Comparison of ENCODE assay signal across 2 cellular contexts in genomic region chr4:38823766-38824165, GRCh38.
A peak's percentile ranks its signal among the peaks of the same experiment; 100 is the strongest.
TF ChIP-seq lines count a peak whose summit lies in the region.

No MANE protein-coding gene starts in this region.

TF ChIP-seq in IMR-90, 13 proteins besides CTCF, POLR2A, EP300 and RAD21:
- TF ChIP-seq MAZ (IDR thresholded peaks at IDR 0.05; ENCODE audit: borderline replicate concordance, low read depth, low read length) (no peak), NFE2L2 (IDR thresholded peaks at IDR 0.05; ENCODE audit: low read depth, low read length) (no peak), FOS (IDR thresholded peaks at IDR 0.05; ENCODE audit: low read depth, low read length) (no peak), MAFK (IDR thresholded peaks at IDR 0.05; ENCODE audit: low read depth, low read length) (no peak), RCOR1 (IDR thresholded peaks at IDR 0.05; ENCODE audit: insufficient replicate concordance, low read length) (no peak)
TF ChIP-seq in IMR-90: peak in this region for 0.

TF ChIP-seq in K562, 482 proteins besides CTCF, POLR2A, EP300 and RAD21:
- TF ChIP-seq MXD1 (CRISPR knock-in tag; IDR thresholded peaks at IDR 0.05; ENCODE audit: borderline replicate concordance, poor library complexity, severe bottlenecking) (no peak), PURB (CRISPR knock-in tag; IDR thresholded peaks at IDR 0.05; ENCODE audit: low read depth) (no peak), ESRRB (CRISPR knock-in tag; IDR thresholded peaks at IDR 0.05; ENCODE audit: borderline replicate concordance) (no peak)
- TF ChIP-seq, protein P1, sequence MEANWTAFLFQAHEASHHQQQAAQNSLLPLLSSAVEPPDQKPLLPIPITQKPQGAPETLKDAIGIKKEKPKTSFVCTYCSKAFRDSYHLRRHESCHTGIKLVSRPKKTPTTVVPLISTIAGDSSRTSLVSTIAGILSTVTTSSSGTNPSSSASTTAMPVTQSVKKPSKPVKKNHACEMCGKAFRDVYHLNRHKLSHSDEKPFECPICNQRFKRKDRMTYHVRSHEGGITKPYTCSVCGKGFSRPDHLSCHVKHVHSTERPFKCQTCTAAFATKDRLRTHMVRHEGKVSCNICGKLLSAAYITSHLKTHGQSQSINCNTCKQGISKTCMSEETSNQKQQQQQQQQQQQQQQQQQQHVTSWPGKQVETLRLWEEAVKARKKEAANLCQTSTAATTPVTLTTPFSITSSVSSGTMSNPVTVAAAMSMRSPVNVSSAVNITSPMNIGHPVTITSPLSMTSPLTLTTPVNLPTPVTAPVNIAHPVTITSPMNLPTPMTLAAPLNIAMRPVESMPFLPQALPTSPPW (CRISPR knock-in tag; IDR thresholded peaks at IDR 0.05), result peak; percentile 48
